ENCODE assay signal across 9 cellular contexts in genomic region chr11:1310772-1311468, GRCh38. TPM values are rescaled to one million over a fixed set of nuclear protein-coding genes. Genes with fewer than 3 reads are reported as not detected.
DNase-seq lines count a peak whose midpoint lies in the region; ATAC-seq and TF ChIP-seq lines count a peak whose summit lies in the region.
"Had no signal": no experiment of that assay in that cellular context is flagged by ENCODE, and none has a peak within 500 bp of the region (broad histone marks: within the 10 kb centered on the region; RNA-seq: fewer than 3 reads in every experiment).

No MANE protein-coding gene starts in this region.

- no peak overlapping the region for H3K27ac ChIP-seq in left ventricle myocardium inferior (replicated peaks)
- peak overlapping the region in 1 of 2 donors; percentile 96 for H3K27ac ChIP-seq in right atrium auricular region

- H3K9me3 ChIP-seq in left ventricle myocardium inferior (replicated peaks) (peaks cover 20% of the 10 kb centered on the region), right atrium auricular region (peaks cover 0 to 9% of the 10 kb centered on the region in 2 donors), mononuclear cell (ENCODE audit: low read depth, low read length) (peaks cover 6% of the 10 kb centered on the region)
- H3K9me3 ChIP-seq: pancreas had no signal

- DNase-seq in left ventricle myocardium inferior, result no peak
- no peak for DNase-seq in right atrium auricular region (ENCODE audit: low spot score)
- peak; percentile 75 for DNase-seq in activated T-cell treated with anti-CD3 and anti-CD28 coated beads, Interleukin-2, amount 50 U/mL, for 24 hours
- no peak for DNase-seq in NCI-H1694 treated with DMSO at 0.1 percent for 48 hours (lab: John Stamatoyannopoulos, UW)
- DNase-seq in NCI-H446 (lab: John Stamatoyannopoulos, UW), result no peak

- H3K4me3 ChIP-seq in left ventricle myocardium inferior (peak overlapping the region; percentile 88), right atrium auricular region (no peak overlapping the region), mononuclear cell (ENCODE audit: low read length) (peak overlapping the region; percentile 52)

- H3K27me3 ChIP-seq in left ventricle myocardium inferior (ENCODE audit: low read depth) (no peaks in the 10 kb centered on the region), right atrium auricular region (no peaks in the 10 kb centered on the region), mononuclear cell (ENCODE audit: insufficient read depth, low read length) (no peaks in the 10 kb centered on the region)
- H3K27me3 ChIP-seq: pancreas had no signal

- peaks cover 46% of the 10 kb centered on the region for H3K4me1 ChIP-seq in left ventricle myocardium inferior
- peaks cover 0 to 40% of the 10 kb centered on the region in 2 donors for H3K4me1 ChIP-seq in right atrium auricular region
- peaks cover 53% of the 10 kb centered on the region for H3K4me1 ChIP-seq in mononuclear cell (ENCODE audit: insufficient read depth, low read length)

- no peak for ATAC-seq in HG03108 (IDR thresholded peaks at IDR 0.05; ENCODE audit: unreplicated experiment)
- ATAC-seq in HG03342 (IDR thresholded peaks at IDR 0.05; ENCODE audit: unreplicated experiment), result no peak

- H3K36me3 ChIP-seq in left ventricle myocardium inferior (peaks cover 1% of the 10 kb centered on the region), right atrium auricular region (no peaks in the 10 kb centered on the region)
- H3K36me3 ChIP-seq: pancreas had no signal

- peaks cover 24% of the 10 kb centered on the region for H3K36me3 Mint-ChIP-seq in activated T-cell treated with anti-CD3 and anti-CD28 coated beads, Interleukin-2, amount 50 U/mL, for 24 hours (ENCODE audit: low read depth)

- peak overlapping the region; percentile 81 for H3K4me3 Mint-ChIP-seq in activated T-cell treated with anti-CD3 and anti-CD28 coated beads, Interleukin-2, amount 50 U/mL, for 24 hours

- H3K27ac Mint-ChIP-seq in activated T-cell treated with anti-CD3 and anti-CD28 coated beads, Interleukin-2, amount 50 U/mL, for 24 hours, result peak overlapping the region; percentile 92

- no peak for TF ChIP-seq CTCF in left ventricle myocardium inferior (IDR thresholded peaks at IDR 0.05; ENCODE audit: borderline replicate concordance)
- TF ChIP-seq CTCF in right atrium auricular region (IDR thresholded peaks at IDR 0.05), result no peak

- intact Hi-C loops in left ventricle myocardium inferior (cut with micrococcal nuclease), result no loop called here

- peaks cover 2% of the 10 kb centered on the region for H3K27me3 Mint-ChIP-seq in activated T-cell treated with anti-CD3 and anti-CD28 coated beads, Interleukin-2, amount 50 U/mL, for 24 hours

- H3K9me3 Mint-ChIP-seq in activated T-cell treated with anti-CD3 and anti-CD28 coated beads, Interleukin-2, amount 50 U/mL, for 24 hours, result peaks cover 2% of the 10 kb centered on the region

- H3K4me1 Mint-ChIP-seq in activated T-cell treated with anti-CD3 and anti-CD28 coated beads, Interleukin-2, amount 50 U/mL, for 24 hours (ENCODE audit: low read depth), result peaks cover 43% of the 10 kb centered on the region

RNA-seq across cellular contexts. Expression of gene TOLLIP, which starts 1.5 kb away (rescaled TPM):
- total RNA-seq in left ventricle myocardium inferior (51.9 TPM), right atrium auricular region (10 to 100 TPM; 29.6 to 41.0 TPM), mononuclear cell (18.3 TPM)

Comparison
In these comparisons a context has a peak if more than half of its experiments do, and no peak if none do; other contexts are left out.
1. H3K4me3 ChIP-seq: peak in left ventricle myocardium inferior (single experiment) and mononuclear cell (single experiment); none in right atrium auricular region (0 of 2).